Comparison of ENCODE assay signal across 1 cellular context in the genomic region with DNA sequence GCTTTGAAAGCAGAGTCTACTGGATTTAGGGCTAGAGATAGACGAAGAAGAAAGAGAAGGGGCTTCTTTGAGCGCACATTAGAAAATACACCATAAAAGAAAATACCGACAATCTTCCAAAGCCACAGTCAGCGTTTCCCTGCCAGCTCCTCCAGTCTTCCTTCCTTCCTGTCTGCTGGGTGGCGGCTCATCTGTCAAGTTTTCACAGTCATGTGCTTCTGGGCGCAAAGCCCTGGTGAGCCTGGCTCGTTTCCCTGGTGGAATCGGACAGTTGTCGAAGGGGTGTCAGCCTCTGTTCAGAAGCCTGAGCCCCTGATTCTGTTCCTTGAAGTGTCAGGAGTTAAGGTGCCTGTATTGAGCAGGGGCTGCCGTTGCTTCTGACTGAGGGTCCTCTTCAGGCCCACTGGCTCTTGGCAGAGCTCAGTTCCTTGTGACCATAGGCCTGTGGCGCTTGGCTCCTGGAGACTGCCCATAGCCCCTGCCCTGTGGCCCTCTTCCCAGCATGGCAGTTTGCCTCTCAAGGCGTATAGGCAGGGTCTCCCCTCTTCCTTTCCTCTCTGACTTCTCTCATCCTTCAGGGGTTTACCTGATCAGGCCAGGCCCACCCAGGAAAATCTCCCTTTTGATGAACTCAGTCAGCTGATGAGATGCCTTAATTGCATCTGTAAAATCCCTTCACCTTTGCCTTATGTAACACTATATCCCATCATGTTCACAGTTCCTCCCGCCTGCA.
TF ChIP-seq lines count a peak whose summit lies in the region.

No MANE protein-coding gene starts in this region.

TF ChIP-seq in HepG2, 621 proteins besides CTCF, POLR2A, EP300 and RAD21 (continued from another document):
- TF ChIP-seq, protein P1, sequence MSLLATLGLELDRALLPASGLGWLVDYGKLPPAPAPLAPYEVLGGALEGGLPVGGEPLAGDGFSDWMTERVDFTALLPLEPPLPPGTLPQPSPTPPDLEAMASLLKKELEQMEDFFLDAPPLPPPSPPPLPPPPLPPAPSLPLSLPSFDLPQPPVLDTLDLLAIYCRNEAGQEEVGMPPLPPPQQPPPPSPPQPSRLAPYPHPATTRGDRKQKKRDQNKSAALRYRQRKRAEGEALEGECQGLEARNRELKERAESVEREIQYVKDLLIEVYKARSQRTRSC (CRISPR knock-in tag; IDR thresholded peaks at IDR 0.05; ENCODE audit: low read depth), result no peak
